ENCODE assay signal across 1 cellular context in genomic region chr20:62010551-62011402, GRCh38.
TF ChIP-seq lines count a peak whose summit lies in the region.

No MANE protein-coding gene starts in this region.

TF ChIP-seq in HepG2, 621 proteins besides CTCF, POLR2A, EP300 and RAD21 (continued from another document and continues in another):
- TF ChIP-seq ZNF383 (CRISPR knock-in tag; IDR thresholded peaks at IDR 0.05; ENCODE audit: borderline replicate concordance) (no peak), TGIF2 (CRISPR knock-in tag; IDR thresholded peaks at IDR 0.05) (peak; percentile 51; the same call in 1 of the 2 replicates), ARID4A (CRISPR knock-in tag; IDR thresholded peaks at IDR 0.05; ENCODE audit: borderline replicate concordance) (peak; percentile 40; the same call in 1 of the 2 replicates), ZNF18 (CRISPR knock-in tag; IDR thresholded peaks at IDR 0.05; ENCODE audit: insufficient replicate concordance) (no peak), PHF8 (CRISPR knock-in tag; IDR thresholded peaks at IDR 0.05) (peak; percentile 29; the same call in 1 of the 2 replicates), THAP9 (CRISPR knock-in tag; IDR thresholded peaks at IDR 0.05; ENCODE audit: borderline replicate concordance) (no peak), GABPB1 (CRISPR knock-in tag; IDR thresholded peaks at IDR 0.05) (peak; percentile 42; the same call in 1 of the 2 replicates), ARNTL (CRISPR knock-in tag; IDR thresholded peaks at IDR 0.05) (no peak), ZNF883 (CRISPR knock-in tag; IDR thresholded peaks at IDR 0.05; ENCODE audit: not compliant biosample characterization) (no peak), BHLHE40 (IDR thresholded peaks at IDR 0.05; ENCODE audit: low read length) (peak; percentile 65; the same call in 1 of the 2 replicates), AHDC1 (CRISPR knock-in tag; IDR thresholded peaks at IDR 0.05; ENCODE audit: borderline replicate concordance) (peak; percentile 26; the same call in 1 of the 2 replicates), ELF3 (CRISPR knock-in tag; IDR thresholded peaks at IDR 0.05) (no peak; the same call in 1 of the 2 replicates), SAP130 (CRISPR knock-in tag; IDR thresholded peaks at IDR 0.05; ENCODE audit: low read depth) (peak; percentile 76), HINFP (CRISPR knock-in tag; IDR thresholded peaks at IDR 0.05; ENCODE audit: low read depth) (no peak), ZBTB43 (CRISPR knock-in tag; conservative IDR thresholded peaks at IDR 0.05) (0 out of 2 replicates have a peak, but pooled peaks have one; percentile 40), ZBTB42 (CRISPR knock-in tag; IDR thresholded peaks at IDR 0.05) (0 out of 2 replicates have a peak, but pooled peaks have one; percentile 41), ISL2 (CRISPR knock-in tag; IDR thresholded peaks at IDR 0.05) (0 out of 2 replicates have a peak, but pooled peaks have one; percentile 22), ZNF549 (CRISPR knock-in tag; IDR thresholded peaks at IDR 0.05) (no peak), ZNF143 (CRISPR knock-in tag; IDR thresholded peaks at IDR 0.05) (no peak), ZGPAT (CRISPR knock-in tag; IDR thresholded peaks at IDR 0.05) (peak; percentile 46; the same call in 1 of the 2 replicates), SIN3B (IDR thresholded peaks at IDR 0.05; ENCODE audit: low read length) (peak; percentile 41; the same call in 1 of the 2 replicates), HNF4A (CRISPR knock-in tag; IDR thresholded peaks at IDR 0.05) (0 out of 2 replicates have a peak, but pooled peaks have one; percentile 16), RXRA (CRISPR knock-in tag; IDR thresholded peaks at IDR 0.05) (no peak), ZNF121 (CRISPR knock-in tag; IDR thresholded peaks at IDR 0.05) (no peak), KLF16 (CRISPR knock-in tag; IDR thresholded peaks at IDR 0.05) (peak in 1 of 2 experiments; percentile 74; a peak in 2 of 4 replicates), ZNF350 (CRISPR knock-in tag; IDR thresholded peaks at IDR 0.05; ENCODE audit: borderline replicate concordance, low read depth) (peak; percentile 39; the same call in 1 of the 2 replicates), BORCS8-MEF2B (CRISPR knock-in tag; IDR thresholded peaks at IDR 0.05) (0 out of 2 replicates have a peak, but pooled peaks have one; percentile 50), AFF4 (CRISPR knock-in tag; IDR thresholded peaks at IDR 0.05) (no peak), HIVEP1 (CRISPR knock-in tag; IDR thresholded peaks at IDR 0.05) (no peak), ZNF850 (CRISPR knock-in tag; conservative IDR thresholded peaks at IDR 0.05) (0 out of 2 replicates have a peak, but pooled peaks have one; percentile 57), PAX8 (CRISPR knock-in tag; IDR thresholded peaks at IDR 0.05; ENCODE audit: borderline replicate concordance) (no peak), ZNF772 (CRISPR knock-in tag; IDR thresholded peaks at IDR 0.05) (no peak), NFKB2 (CRISPR knock-in tag; IDR thresholded peaks at IDR 0.05; ENCODE audit: borderline replicate concordance) (peak; percentile 51; the same call in 1 of the 2 replicates), RBM22 (optimal IDR thresholded peaks at IDR 0.05; ENCODE audit: low read length) (no peak), HOXA3 (CRISPR knock-in tag; IDR thresholded peaks at IDR 0.05) (peak; percentile 36; the same call in 1 of the 2 replicates)
